Comparison of ENCODE assay signal across 9 cellular contexts in the genomic region with DNA sequence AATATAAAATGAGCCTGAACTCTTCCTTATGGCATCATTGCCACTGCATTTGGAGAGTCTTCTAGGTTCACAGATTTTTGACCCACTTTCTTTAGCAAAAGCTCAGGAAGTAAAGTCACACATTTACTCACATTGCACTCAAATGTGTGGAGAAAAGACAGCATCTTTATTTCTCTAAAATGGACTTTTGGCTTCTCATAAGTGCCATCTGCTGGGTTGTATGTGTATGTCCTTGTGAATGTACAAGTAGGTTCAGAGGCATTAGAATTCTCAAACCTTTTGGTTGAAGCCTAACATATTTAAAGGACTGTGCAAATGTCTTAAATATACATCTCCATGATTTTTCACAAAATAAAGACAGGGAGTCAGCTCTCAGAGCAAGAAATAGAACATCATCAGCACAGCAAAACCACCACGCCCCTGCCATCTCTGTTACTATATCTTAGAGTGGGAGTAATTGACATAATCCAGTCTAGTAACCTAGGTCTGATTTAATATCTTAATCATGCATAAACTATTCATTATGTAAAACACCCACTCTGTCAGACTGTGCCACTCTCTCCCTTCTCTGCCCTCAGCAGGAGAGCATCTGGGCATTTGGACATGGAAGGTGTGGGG. TPM values are rescaled to one million over a fixed set of nuclear protein-coding genes. Genes with fewer than 3 reads are reported as not detected.
DNase-seq lines count a peak whose midpoint lies in the region; ATAC-seq and TF ChIP-seq lines count a peak whose summit lies in the region.
"Had no signal": no experiment of that assay in that cellular context is flagged by ENCODE, and none has a peak within 500 bp of the region (broad histone marks: within the 10 kb centered on the region; RNA-seq: fewer than 3 reads in every experiment).

No MANE protein-coding gene starts in this region.

- H3K4me1 ChIP-seq in left lung: no peaks in the 10 kb centered on the region

- no peaks in the 10 kb centered on the region for H3K9me3 ChIP-seq in left lung

- POLR2A ChIA-PET in activated CD8-positive, alpha-beta T cell treated with anti-CD3 and anti-CD28 coated beads, Interleukin-2, amount 10 ng/mL, durations not matched to agents 7 days and 5 days (lab: Charles Lee): no interaction called here

- H3K4me1 Mint-ChIP-seq in activated CD8-positive, alpha-beta T cell treated with anti-CD3 and anti-CD28 coated beads, Interleukin-2, amount 10 ng/mL, durations not matched to agents 7 days and 5 days (ENCODE audit: low read depth): no peaks in the 10 kb centered on the region

- no peak for TF ChIP-seq CTCF in left lung (IDR thresholded peaks at IDR 0.05)

- no peak overlapping the region for H3K4me3 ChIP-seq in left lung

- no peak overlapping the region for H3K27ac Mint-ChIP-seq in activated CD8-positive, alpha-beta T cell treated with anti-CD3 and anti-CD28 coated beads, Interleukin-2, amount 10 ng/mL, durations not matched to agents 7 days and 5 days

- H3K27ac ChIP-seq in left lung: no peak overlapping the region

- H3K4me3 Mint-ChIP-seq in activated CD8-positive, alpha-beta T cell treated with anti-CD3 and anti-CD28 coated beads, Interleukin-2, amount 10 ng/mL, durations not matched to agents 7 days and 5 days: no peak overlapping the region

- CTCF ChIA-PET in activated CD8-positive, alpha-beta T cell treated with anti-CD3 and anti-CD28 coated beads, Interleukin-2, amount 10 ng/mL, durations not matched to agents 7 days and 5 days (lab: Charles Lee): interaction anchor here (1.2 to 1.5 kb wide), 2 partner anchors 10 to 805 kb away, joined by 3 to 4 read pairs; no protein-coding TSS in a partner anchor

- no peaks in the 10 kb centered on the region for H3K27me3 ChIP-seq in left lung

- H3K36me3 Mint-ChIP-seq in activated CD8-positive, alpha-beta T cell treated with anti-CD3 and anti-CD28 coated beads, Interleukin-2, amount 10 ng/mL, durations not matched to agents 7 days and 5 days (ENCODE audit: low read depth): no peaks in the 10 kb centered on the region

- H3K9me3 Mint-ChIP-seq in activated CD8-positive, alpha-beta T cell treated with anti-CD3 and anti-CD28 coated beads, Interleukin-2, amount 10 ng/mL, durations not matched to agents 7 days and 5 days (ENCODE audit: insufficient read depth): no peaks in the 10 kb centered on the region

- no peaks in the 10 kb centered on the region for H3K36me3 ChIP-seq in left lung

- peak; percentile 51 for ATAC-seq in left lung
- ATAC-seq in GM18868 (IDR thresholded peaks at IDR 0.05; ENCODE audit: unreplicated experiment): no peak
- ATAC-seq in HG03469 (IDR thresholded peaks at IDR 0.05; ENCODE audit: unreplicated experiment): no peak
- ATAC-seq in activated CD8-positive, alpha-beta T cell treated with anti-CD3 and anti-CD28 coated beads, Interleukin-2, amount 10 ng/mL, durations not matched to agents 7 days and 5 days: no peak

- DNase-seq in AG08395 (ENCODE audit: low spot score) (peak; percentile 34), HT-29 (ENCODE audit: low spot score) (peak; percentile 37), amniotic epithelial cell (ENCODE audit: low read depth) (peak; percentile 48), left lung (no peak), HPDE6-E6E7 (ENCODE audit: extremely low spot score) (no peak)
- no peak for DNase-seq in activated CD8-positive, alpha-beta T cell treated with anti-CD3 and anti-CD28 coated beads, Interleukin-2, amount 10 ng/mL, durations not matched to agents 7 days and 5 days
- DNase-seq: activated CD4-positive, alpha-beta T cell treated with anti-CD3 and anti-CD28 coated beads for 1 hour had no signal

- intact Hi-C loops in left lung (cut with DNase I): no loop called here

- H3K27me3 Mint-ChIP-seq in activated CD8-positive, alpha-beta T cell treated with anti-CD3 and anti-CD28 coated beads, Interleukin-2, amount 10 ng/mL, durations not matched to agents 7 days and 5 days (ENCODE audit: low read depth): peaks cover 2% of the 10 kb centered on the region

RNA-seq across cellular contexts. Expression of a gene that starts 42.2 kb away (rescaled TPM):
- total RNA-seq in HT-29 (2014; rRNA removed; shearing (Covaris generic)): 0.94 and 1.1 TPM in 2 replicates
- 10 to 100 TPM; 20.7 to 25.0 TPM for total RNA-seq in left lung
- total RNA-seq in activated CD8-positive, alpha-beta T cell treated with anti-CD3 and anti-CD28 coated beads, Interleukin-2, amount 10 ng/mL, durations not matched to agents 7 days and 5 days: under 1 TPM; 0.05 to 0.37 TPM

Comparison
In these comparisons a context has a peak if more than half of its experiments do, and no peak if none do; other contexts are left out.
1. DNase-seq: peak in AG08395 (single experiment), HT-29 (single experiment) and amniotic epithelial cell (single experiment); none in left lung (0 of 2), HPDE6-E6E7 (single experiment) and activated CD8-positive, alpha-beta T cell treated with anti-CD3 and anti-CD28 coated beads, Interleukin-2, amount 10 ng/mL, durations not matched to agents 7 days and 5 days (single experiment).
2. RNA of a gene that starts 42.2 kb away (total RNA-seq): 20.7 to 25.0 TPM in left lung; 0.94 to 1.1 TPM in HT-29 and 0.05 to 0.37 TPM in activated CD8-positive, alpha-beta T cell treated with anti-CD3 and anti-CD28 coated beads, Interleukin-2, amount 10 ng/mL, durations not matched to agents 7 days and 5 days; every median in the first group is over 10 times any median in the second.